8 cellular contexts compared by ENCODE assay signal in the genomic region with DNA sequence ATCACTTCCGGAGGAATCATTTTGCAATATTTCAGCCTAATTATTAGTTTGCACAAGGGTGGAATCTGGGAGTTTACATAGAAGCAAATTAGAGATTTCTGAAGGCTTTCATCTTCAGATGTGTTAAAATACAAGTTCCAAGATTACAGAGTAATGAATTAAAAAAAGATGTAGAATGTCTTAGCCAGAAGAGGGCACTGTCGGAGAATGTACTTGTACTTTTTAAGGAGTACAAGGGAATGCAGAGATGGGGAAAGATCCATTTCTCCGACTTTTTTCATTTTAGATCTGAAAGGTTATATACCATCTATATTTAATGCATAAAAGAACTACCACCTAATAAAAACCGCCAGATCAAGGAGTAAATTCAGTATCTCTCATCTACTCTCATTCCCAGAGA. TPM values are rescaled to one million over a fixed set of nuclear protein-coding genes. Genes with fewer than 3 reads are reported as not detected.
DNase-seq lines count a peak whose midpoint lies in the region; ATAC-seq, FAIRE-seq and TF ChIP-seq lines count a peak whose summit lies in the region.

No MANE protein-coding gene starts in this region.

- no peak overlapping the region for H3K4me3 ChIP-seq in kidney epithelial cell (ENCODE audit: low read depth, low read length)

- DNase-seq in AG08396 (ENCODE audit: low spot score): peak; percentile 12
- no peak for DNase-seq in GM20000 (ENCODE audit: low spot score)
- peak; percentile 14 for DNase-seq in kidney epithelial cell (ENCODE audit: low read depth)
- DNase-seq in NCI-H2029 (lab: John Stamatoyannopoulos, UW): no peak
- DNase-seq in NCI-H2029 treated with DMSO at 0.1 percent for 48 hours (lab: John Stamatoyannopoulos, UW): no peak
- no peak for DNase-seq in T-cell

- TF ChIP-seq CTCF in GM20000 (IDR thresholded peaks at IDR 0.05; ENCODE audit: extremely low read depth, missing control alignments) (peak; percentile 37), kidney epithelial cell (IDR thresholded peaks at IDR 0.05; ENCODE audit: insufficient read depth, low read length, poor library complexity, severe bottlenecking) (peak; percentile 32)

- H3K36me3 ChIP-seq in kidney epithelial cell (ENCODE audit: control insufficient read depth, insufficient read depth, low read length): no peaks in the 10 kb centered on the region

- H3K27me3 Mint-ChIP-seq in T-cell: no peaks in the 10 kb centered on the region

- peak overlapping the region in 1 of 2 donors; percentile 44 for H3K27ac Mint-ChIP-seq in T-cell

- peaks cover 53% of the 10 kb centered on the region for H3K36me3 Mint-ChIP-seq in T-cell

- POLR2A ChIA-PET in T-cell (lab: Charles Lee): interaction anchor here in 1 of 2 donors (0.6 kb wide), 1 partner anchor 54 kb away, joined by 5 read pairs; no protein-coding TSS in a partner anchor

- CTCF ChIA-PET in T-cell (lab: Charles Lee): no interaction called here

- peaks cover 0 to 9% (median 0%) of the 10 kb centered on the region in 3 donors for H3K4me1 Mint-ChIP-seq in T-cell

- FAIRE-seq in TTC549 (lab: Jason Lieb, UNC): peak; percentile 75

- no peak overlapping the region for H3K4me3 Mint-ChIP-seq in T-cell

- no peaks in the 10 kb centered on the region for H3K27me3 ChIP-seq in kidney epithelial cell (ENCODE audit: control insufficient read depth, insufficient read depth, low read length)

- ATAC-seq in HG03175 (IDR thresholded peaks at IDR 0.05; ENCODE audit: unreplicated experiment) (no peak), T-cell (replicated peaks in 1 of 4) (no peak)

- H3K9me3 Mint-ChIP-seq in T-cell: no peaks in the 10 kb centered on the region

RNA-seq across cellular contexts. Expression of gene WDR5B, which starts 43.1 kb away (rescaled TPM):
- 4.2 and 4.9 TPM in 2 replicates for total RNA-seq in kidney epithelial cell
- 10 to 100 TPM in 3 of 5 donors, 1 to 10 TPM in 2; 5.8 to 11.6 (median 10.0) TPM for total RNA-seq in T-cell

RNA-seq across cellular contexts. Expression of gene KPNA1, which starts 55.7 kb away (rescaled TPM):
- 46.0 and 48.1 TPM in 2 replicates for total RNA-seq in kidney epithelial cell
- total RNA-seq in T-cell: 10 to 100 TPM; 55.2 to 65.0 (median 57.5) TPM

Comparison
In these comparisons a context has a peak if more than half of its experiments do, and no peak if none do; other contexts are left out.
1. DNase-seq: peak in AG08396 (single experiment) and kidney epithelial cell (single experiment); none in GM20000 (single experiment), NCI-H2029 (single experiment), NCI-H2029 treated with DMSO at 0.1 percent for 48 hours (single experiment) and T-cell (0 of 34).